In the genomic region with DNA sequence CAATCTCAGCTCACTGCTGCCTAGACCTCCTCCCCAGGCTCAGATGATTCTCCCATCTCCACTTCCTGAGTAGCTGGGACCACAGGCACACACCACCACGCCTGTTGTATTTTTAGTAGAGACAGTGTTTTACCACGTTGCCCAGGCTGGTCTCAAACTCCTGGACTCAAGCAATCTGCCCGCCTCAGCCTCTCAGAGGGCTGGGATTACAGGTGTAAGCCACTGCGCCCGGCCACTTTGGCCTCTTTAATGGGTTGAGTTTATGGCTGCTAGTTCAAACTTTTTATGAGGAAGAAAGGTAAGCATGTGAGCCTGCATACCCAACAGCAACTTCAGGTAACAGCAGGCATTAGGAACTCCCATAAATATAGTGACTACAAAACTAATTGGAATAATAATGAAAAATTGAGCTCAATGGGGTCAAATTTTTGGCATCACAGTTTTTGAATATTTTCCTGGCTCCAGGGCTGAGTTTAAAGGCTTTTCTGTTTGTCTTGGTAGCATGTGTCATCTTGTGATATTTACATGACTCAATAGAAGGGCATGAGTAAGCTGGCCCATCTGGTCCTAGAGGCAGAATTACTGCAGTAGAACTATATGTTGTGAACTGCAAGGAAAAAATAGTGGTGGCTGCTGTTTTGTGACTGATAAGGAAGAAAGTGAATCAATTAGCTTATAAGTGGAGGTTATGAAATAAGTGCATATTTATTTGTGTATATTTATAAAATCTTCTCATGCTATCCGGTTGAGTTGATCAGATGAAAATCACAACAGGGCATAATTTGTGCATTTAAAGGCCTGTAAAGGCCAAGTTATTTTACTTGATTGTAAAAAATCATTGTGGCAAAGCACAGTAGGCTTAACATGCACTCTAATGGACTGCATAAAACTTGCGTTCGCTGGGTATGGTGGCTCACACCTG, we compare ENCODE assay signal across 9 cellular contexts. TPM values are rescaled to one million over a fixed set of nuclear protein-coding genes. Genes with fewer than 3 reads are reported as not detected.
DNase-seq lines count a peak whose midpoint lies in the region; ATAC-seq and TF ChIP-seq lines count a peak whose summit lies in the region.
"Had no signal": no experiment of that assay in that cellular context is flagged by ENCODE, and none has a peak within 500 bp of the region (broad histone marks: within the 10 kb centered on the region; RNA-seq: fewer than 3 reads in every experiment).

No MANE protein-coding gene starts in this region.

- peaks cover 49% of the 10 kb centered on the region for H3K4me1 Mint-ChIP-seq in activated T-cell treated with anti-CD3 and anti-CD28 coated beads, Interleukin-2, amount 50 U/mL, for 4 hours (ENCODE audit: low read depth)
- peaks cover 35 to 62% (median 41%) of the 10 kb centered on the region in 3 donors for H3K4me1 Mint-ChIP-seq in T-cell

- peaks cover 36% of the 10 kb centered on the region for H3K36me3 Mint-ChIP-seq in activated T-cell treated with anti-CD3 and anti-CD28 coated beads, Interleukin-2, amount 50 U/mL, for 4 hours (ENCODE audit: insufficient read depth)
- peaks cover 48% of the 10 kb centered on the region for H3K36me3 Mint-ChIP-seq in T-cell

- peak; percentile 96 to 98 for ATAC-seq in activated T-cell treated with anti-CD3 and anti-CD28 coated beads, Interleukin-2, amount 50 U/mL, for 4 hours
- ATAC-seq in T-cell (replicated peaks in 1 of 4) (peak in 3 of 4 experiments; percentile 54 to 77 (median 55)), HG03097 (IDR thresholded peaks at IDR 0.05; ENCODE audit: low FRiP score, unreplicated experiment) (no peak)

- H3K9me3 Mint-ChIP-seq in activated T-cell treated with anti-CD3 and anti-CD28 coated beads, Interleukin-2, amount 50 U/mL, for 4 hours = no peaks in the 10 kb centered on the region
- no peaks in the 10 kb centered on the region for H3K9me3 Mint-ChIP-seq in T-cell
- H3K9me3 Mint-ChIP-seq: dendritic cell treated with granulocyte-macrophage colony-stimulating factor and Interleukin-4, amounts not matched to agents 40 ng/mL and 50 ng/mL, for 4 days had no signal

- POLR2A ChIA-PET in T-cell (lab: Charles Lee) = interaction anchor here (0.6 to 1.6 kb wide), 6 partner anchors 9 to 183 kb away, joined by 3 to 9 read pairs (median 5); no protein-coding TSS in a partner anchor

- H3K9me3 ChIP-seq in fibroblast of lung (ENCODE audit: control insufficient read depth, insufficient read depth, low read depth, low read length) (no peaks in the 10 kb centered on the region), tibial artery (no peaks in the 10 kb centered on the region)

- H3K79me2 ChIP-seq in fibroblast of lung (ENCODE audit: control insufficient read depth, insufficient read depth, low read length) = no peaks in the 10 kb centered on the region

- TF ChIP-seq CTCF in fibroblast of lung (conservative IDR thresholded peaks at IDR 0.05 in 1 of 2, IDR thresholded peaks at IDR 0.05 in 1 of 2; ENCODE audit: low read depth in 1 of 2, low read length in 2 of 2) (no peak), tibial artery (IDR thresholded peaks at IDR 0.05) (no peak)

- H3K27me3 Mint-ChIP-seq in activated T-cell treated with anti-CD3 and anti-CD28 coated beads, Interleukin-2, amount 50 U/mL, for 4 hours (ENCODE audit: low read depth) = no peaks in the 10 kb centered on the region
- H3K27me3 Mint-ChIP-seq in T-cell = no peaks in the 10 kb centered on the region
- H3K27me3 Mint-ChIP-seq: dendritic cell treated with granulocyte-macrophage colony-stimulating factor and Interleukin-4, amounts not matched to agents 40 ng/mL and 50 ng/mL, for 4 days had no signal

- H3K27ac ChIP-seq in fibroblast of lung (ENCODE audit: insufficient read depth, low read length) = peak overlapping the region; percentile 77
- H3K27ac ChIP-seq in tibial artery = peak overlapping the region; percentile 60 to 64

- H3K27me3 ChIP-seq in fibroblast of lung (ENCODE audit: control insufficient read depth, insufficient read depth, low read length) (no peaks in the 10 kb centered on the region), tibial artery (no peaks in the 10 kb centered on the region)

- H3K9ac ChIP-seq in fibroblast of lung (ENCODE audit: insufficient read depth, low read length) = no peak overlapping the region

- H3K4me3 Mint-ChIP-seq in activated T-cell treated with anti-CD3 and anti-CD28 coated beads, Interleukin-2, amount 50 U/mL, for 4 hours = no peak overlapping the region
- H3K4me3 Mint-ChIP-seq in T-cell = peak overlapping the region in 1 of 3 donors; percentile 34
- H3K4me3 Mint-ChIP-seq: dendritic cell treated with granulocyte-macrophage colony-stimulating factor and Interleukin-4, amounts not matched to agents 40 ng/mL and 50 ng/mL, for 4 days had no signal

- no peaks in the 10 kb centered on the region for H4K20me1 ChIP-seq in fibroblast of lung (ENCODE audit: control insufficient read depth, extremely low read depth, insufficient read depth, low read length)

- intact Hi-C loops in tibial artery (cut with DNase I; ENCODE audit: low total_unique reads) = no loop called here

- CTCF ChIA-PET in T-cell (lab: Charles Lee) = interaction anchor here (0.6 to 1.5 kb wide), 6 partner anchors 9 to 109 kb away, joined by 3 to 6 read pairs (median 3); no protein-coding TSS in a partner anchor

- peak overlapping the region; percentile 41 for H3K4me2 ChIP-seq in fibroblast of lung (ENCODE audit: extremely low read depth, insufficient read depth, low read length)

- DNase-seq in activated T-cell treated with anti-CD3 and anti-CD28 coated beads, Interleukin-2, amount 50 U/mL, for 4 hours = no peak
- no peak for DNase-seq in activated T-cell treated with anti-CD3 and anti-CD28 coated beads, Interleukin-2, amount 50 U/mL, for 1 hour
- DNase-seq in T-cell = no peak
- peak; percentile 93 to 96 for DNase-seq in fibroblast of lung (ENCODE audit: low read depth in 2 of 2)
- DNase-seq in tibial artery = peak in 1 of 2 donors; percentile 59
- DNase-seq in NCI-H1417 treated with DMSO at 0.1 percent for 48 hours (lab: John Stamatoyannopoulos, UW) = no peak
- DNase-seq in NCI-H510A treated with DMSO at 0.1 percent for 48 hours (lab: John Stamatoyannopoulos, UW) = no peak

- H2AFZ ChIP-seq in fibroblast of lung (ENCODE audit: low read length) = no peak overlapping the region

- no peak overlapping the region for H3K4me3 ChIP-seq in fibroblast of lung (replicated peaks in 1 of 4; ENCODE audit: control extremely low read depth in 1 of 4, insufficient read depth in 1 of 4, low read depth in 3 of 4, low read length in 4 of 4)
- no peak overlapping the region for H3K4me3 ChIP-seq in tibial artery

- H3K27ac Mint-ChIP-seq in T-cell = peak overlapping the region; percentile 83 to 85
- H3K27ac Mint-ChIP-seq: dendritic cell treated with granulocyte-macrophage colony-stimulating factor and Interleukin-4, amounts not matched to agents 40 ng/mL and 50 ng/mL, for 4 days had no signal

- H3K36me3 ChIP-seq in fibroblast of lung (ENCODE audit: control insufficient read depth, insufficient read depth, low read length) (no peaks in the 10 kb centered on the region), tibial artery (peaks cover 10 to 18% (median 13%) of the 10 kb centered on the region in 3 donors)

- peaks cover 5% of the 10 kb centered on the region for H3K4me1 ChIP-seq in fibroblast of lung (ENCODE audit: control insufficient read depth, extremely low read depth, insufficient read depth, low read length)
- peaks cover 0 to 32% (median 14%) of the 10 kb centered on the region in 4 donors for H3K4me1 ChIP-seq in tibial artery

RNA-seq across cellular contexts. Expression of gene GALM, which starts 24.8 kb away (rescaled TPM):
- 10 to 100 TPM; 35.2 to 77.9 (median 58.8) TPM for total RNA-seq in activated T-cell treated with anti-CD3 and anti-CD28 coated beads, Interleukin-2, amount 50 U/mL, for 4 hours
- total RNA-seq in T-cell = 10 to 100 TPM; 14.3 to 29.4 (median 17.3) TPM
- 39.5 and 51.4 TPM in 2 replicates for total RNA-seq in fibroblast of lung
- 14.7 and 28.4 TPM in 2 replicates for polyA plus RNA-seq in fibroblast of lung
- 9.5 and 20.9 TPM in 2 replicates for polyA plus RNA-seq in fibroblast of lung (2012)
- polyA minus RNA-seq in fibroblast of lung (ENCODE audit: low replicate concordance) = 7.5 and 11.1 TPM in 2 replicates

Comparison
In these comparisons a context has a peak if more than half of its experiments do, and no peak if none do; other contexts are left out.
1. DNase-seq: peak in fibroblast of lung (2 of 2); none in activated T-cell treated with anti-CD3 and anti-CD28 coated beads, Interleukin-2, amount 50 U/mL, for 4 hours (single experiment), activated T-cell treated with anti-CD3 and anti-CD28 coated beads, Interleukin-2, amount 50 U/mL, for 1 hour (single experiment), T-cell (0 of 34), NCI-H1417 treated with DMSO at 0.1 percent for 48 hours (single experiment) and NCI-H510A treated with DMSO at 0.1 percent for 48 hours (single experiment).